In the genomic region with DNA sequence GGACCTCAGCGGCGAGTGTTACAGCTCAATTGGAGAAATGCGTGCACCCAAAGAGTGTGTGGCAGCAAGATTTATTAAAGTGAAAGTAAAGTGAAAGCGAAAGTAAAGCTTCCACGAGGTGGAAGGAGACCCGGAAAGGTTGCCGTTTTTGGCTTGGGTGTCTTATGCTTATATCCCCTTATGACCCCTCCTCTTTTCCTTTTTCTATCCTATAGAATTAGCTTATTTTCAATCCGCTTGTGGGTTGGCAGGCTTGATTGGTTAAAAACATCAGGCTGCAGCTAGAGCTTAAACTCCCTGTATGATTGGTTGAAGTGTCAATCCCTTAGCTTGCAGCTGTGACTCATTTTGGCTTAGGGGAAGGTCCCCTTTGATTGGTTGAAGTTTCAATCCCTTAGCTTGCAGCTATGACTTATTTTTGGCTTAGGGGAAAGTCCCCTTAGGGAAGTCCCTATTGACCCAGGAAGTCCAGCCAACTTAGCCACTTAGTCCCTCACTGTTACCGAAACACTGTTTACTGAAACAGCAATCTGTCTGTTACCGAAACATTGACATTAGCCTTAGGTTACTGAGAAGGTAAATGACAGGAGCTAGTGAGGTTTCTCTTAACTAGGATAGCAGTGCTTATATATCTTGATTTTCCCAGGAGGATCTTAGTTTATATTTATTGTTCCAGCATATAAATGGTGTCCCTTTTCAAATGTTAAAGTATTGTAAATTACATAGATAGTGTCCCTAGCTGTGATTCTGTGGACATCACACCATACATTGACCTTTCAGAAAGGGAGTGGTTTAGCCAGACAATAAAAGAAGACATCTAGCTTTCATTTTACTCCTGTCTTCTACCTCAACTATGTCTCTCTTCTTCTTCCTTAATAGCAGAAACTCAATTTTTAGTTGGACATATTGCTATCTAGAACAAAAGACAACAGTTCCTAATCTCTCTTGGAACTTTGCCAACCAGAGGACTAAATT, we compare ENCODE assay signal across 1 cellular context.
TF ChIP-seq lines count a peak whose summit lies in the region.

No MANE protein-coding gene starts in this region.

TF ChIP-seq in IMR-90, 13 proteins besides CTCF, POLR2A, EP300 and RAD21 (continued from another document):
- TF ChIP-seq, protein P1, sequence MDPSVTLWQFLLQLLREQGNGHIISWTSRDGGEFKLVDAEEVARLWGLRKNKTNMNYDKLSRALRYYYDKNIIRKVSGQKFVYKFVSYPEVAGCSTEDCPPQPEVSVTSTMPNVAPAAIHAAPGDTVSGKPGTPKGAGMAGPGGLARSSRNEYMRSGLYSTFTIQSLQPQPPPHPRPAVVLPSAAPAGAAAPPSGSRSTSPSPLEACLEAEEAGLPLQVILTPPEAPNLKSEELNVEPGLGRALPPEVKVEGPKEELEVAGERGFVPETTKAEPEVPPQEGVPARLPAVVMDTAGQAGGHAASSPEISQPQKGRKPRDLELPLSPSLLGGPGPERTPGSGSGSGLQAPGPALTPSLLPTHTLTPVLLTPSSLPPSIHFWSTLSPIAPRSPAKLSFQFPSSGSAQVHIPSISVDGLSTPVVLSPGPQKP (IDR thresholded peaks at IDR 0.05; ENCODE audit: borderline replicate concordance, low read depth, low read length) = no peak
- no peak for TF ChIP-seq CEBPB (IDR thresholded peaks at IDR 0.05; ENCODE audit: low read depth, low read length)
- no peak for TF ChIP-seq MAZ (IDR thresholded peaks at IDR 0.05; ENCODE audit: borderline replicate concordance, low read depth, low read length)
- TF ChIP-seq BHLHE40 (IDR thresholded peaks at IDR 0.05; ENCODE audit: low read depth, low read length) = no peak
- TF ChIP-seq, protein P2, sequence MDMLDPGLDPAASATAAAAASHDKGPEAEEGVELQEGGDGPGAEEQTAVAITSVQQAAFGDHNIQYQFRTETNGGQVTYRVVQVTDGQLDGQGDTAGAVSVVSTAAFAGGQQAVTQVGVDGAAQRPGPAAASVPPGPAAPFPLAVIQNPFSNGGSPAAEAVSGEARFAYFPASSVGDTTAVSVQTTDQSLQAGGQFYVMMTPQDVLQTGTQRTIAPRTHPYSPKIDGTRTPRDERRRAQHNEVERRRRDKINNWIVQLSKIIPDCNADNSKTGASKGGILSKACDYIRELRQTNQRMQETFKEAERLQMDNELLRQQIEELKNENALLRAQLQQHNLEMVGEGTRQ (IDR thresholded peaks at IDR 0.05; ENCODE audit: low read depth, low read length) = no peak
- no peak for TF ChIP-seq FOS (IDR thresholded peaks at IDR 0.05; ENCODE audit: low read depth, low read length)
- no peak for TF ChIP-seq NFE2L2 (IDR thresholded peaks at IDR 0.05; ENCODE audit: low read depth, low read length)
- no peak for TF ChIP-seq MAFK (IDR thresholded peaks at IDR 0.05; ENCODE audit: low read depth, low read length)
- no peak for TF ChIP-seq RFX5 (IDR thresholded peaks at IDR 0.05; ENCODE audit: low read depth, low read length)
- no peak for TF ChIP-seq CHD1 (IDR thresholded peaks at IDR 0.05; ENCODE audit: low read depth, low read length)
